Comparison of ENCODE assay signal across 28 cellular contexts in the genomic region with DNA sequence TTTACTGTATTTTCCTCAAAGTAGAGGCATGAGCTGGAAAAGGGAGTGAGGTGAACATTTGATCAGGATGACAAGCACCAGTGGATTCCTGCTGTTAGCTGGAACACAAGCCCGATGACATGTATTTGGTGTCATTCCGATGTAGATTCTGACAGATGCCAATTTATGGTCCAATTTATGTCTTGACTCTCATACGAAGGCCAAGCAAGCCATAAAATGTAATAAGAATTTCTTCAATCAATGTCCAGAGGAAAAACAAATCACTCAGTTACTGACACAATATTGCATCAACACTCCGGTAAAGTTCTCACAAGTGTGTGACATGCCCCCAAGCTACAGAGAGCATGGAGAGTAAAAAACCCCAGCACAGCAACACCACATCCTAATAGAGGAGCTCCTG.
"Had no signal": no experiment of that assay in that cellular context is flagged by ENCODE, and none has a peak within 500 bp of the region (broad histone marks: within the 10 kb centered on the region; RNA-seq: fewer than 3 reads in every experiment).

No MANE protein-coding gene starts in this region.

- ATAC-seq: activated CD8-positive, alpha-beta T cell treated with anti-CD3 and anti-CD28 coated beads for 36 hours; activated naive CD4-positive, alpha-beta T cell treated with anti-CD3 and anti-CD28 coated beads, Interleukin-2, amount 50 U/mL, for 72 hours; body of pancreas; PC-3 had no signal

- H3K9ac ChIP-seq: SK-N-SH had no signal

- H3K4me1 Mint-ChIP-seq: activated CD4-positive, alpha-beta T cell treated with anti-CD3 and anti-CD28 coated beads, Interleukin-2, amount 10 ng/mL, durations not matched to agents 24 days and 14 days had no signal

- H3K4me2 ChIP-seq: SK-N-SH had no signal

- H3K27ac ChIP-seq: adrenal gland, body of pancreas, breast epithelium, Peyer's patch, SJSA1 had no signal

- H3K4me3 Mint-ChIP-seq: activated CD4-positive, alpha-beta T cell treated with anti-CD3 and anti-CD28 coated beads, Interleukin-2, amount 10 ng/mL, durations not matched to agents 24 days and 14 days; activated CD8-positive, alpha-beta T cell treated with anti-CD3 and anti-CD28 coated beads for 36 hours; activated naive CD4-positive, alpha-beta T cell treated with anti-CD3 and anti-CD28 coated beads for 36 hours; T-helper 1 cell treated with Interleukin-12 subunit alpha and Interleukin-12 subunit beta and Interleukin-4 antibody, amounts not matched to agents 30 μg/mL and 1 μg/mL, for 36 hours; T-helper 2 cell treated with Interferon-gamma antibody and Interleukin-4, amounts not matched to agents 5 μg/mL and 100 μg/mL, for 36 hours had no signal

- H3K27ac Mint-ChIP-seq: activated CD4-positive, alpha-beta T cell treated with anti-CD3 and anti-CD28 coated beads, Interleukin-2, amount 10 ng/mL, durations not matched to agents 24 days and 14 days; activated CD8-positive, alpha-beta T cell treated with anti-CD3 and anti-CD28 coated beads for 36 hours; activated naive CD4-positive, alpha-beta T cell treated with anti-CD3 and anti-CD28 coated beads for 36 hours; activated naive CD4-positive, alpha-beta T cell treated with anti-CD3 and anti-CD28 coated beads, Interleukin-2, amount 50 U/mL, for 72 hours; activated T-helper 2 cell treated with anti-CD3 and anti-CD28 coated beads, Interferon-gamma antibody, Interleukin-2, Interleukin-4, amounts not matched to agents 10 μg/mL and 5 μg/mL and 100 μg/mL, durations not matched to agents 14 hours and 24 hours and 36 hours; T-helper 1 cell treated with Interleukin-12 subunit alpha and Interleukin-12 subunit beta and Interleukin-4 antibody, amounts not matched to agents 30 μg/mL and 1 μg/mL, for 36 hours; T-helper 2 cell treated with Interferon-gamma antibody and Interleukin-4, amounts not matched to agents 5 μg/mL and 100 μg/mL, for 36 hours had no signal

- H3K9me3 Mint-ChIP-seq: activated CD4-positive, alpha-beta T cell treated with anti-CD3 and anti-CD28 coated beads, Interleukin-2, amount 10 ng/mL, durations not matched to agents 24 days and 14 days; activated T-helper 2 cell treated with anti-CD3 and anti-CD28 coated beads, Interferon-gamma antibody, Interleukin-2, Interleukin-4, amounts not matched to agents 10 μg/mL and 5 μg/mL and 100 μg/mL, durations not matched to agents 14 hours and 24 hours and 36 hours; T-helper 2 cell treated with Interferon-gamma antibody and Interleukin-4, amounts not matched to agents 5 μg/mL and 100 μg/mL, for 36 hours had no signal

- DNase-seq: activated CD4-positive, alpha-beta T cell treated with anti-CD3 and anti-CD28 coated beads, Interleukin-2, amount 10 ng/mL, durations not matched to agents 24 days and 14 days; activated CD4-positive, alpha-beta T cell treated with anti-CD3 and anti-CD28 coated beads, Interleukin-2, amount 50 U/mL, for 4 hours; activated CD8-positive, alpha-beta T cell treated with anti-CD3 and anti-CD28 coated beads for 36 hours; activated gamma-delta T cell; activated naive CD4-positive, alpha-beta T cell treated with anti-CD3 and anti-CD28 coated beads for 36 hours; activated T-cell treated with anti-CD3 and anti-CD28 coated beads, Interleukin-2, amount 50 U/mL, for 1 hour; adrenal gland; body of pancreas; Karpas-422; MG63; NCI-H1048; NCI-H1105 treated with DMSO at 0.1 percent for 48 hours; NCI-H1436; NCI-H1694 treated with DMSO at 0.1 percent for 48 hours; NCI-H2029; NCI-H345; NCI-H524 treated with DMSO at 0.1 percent for 48 hours; PC-3; Peyer's patch; RPMI8226; SHP77 treated with DMSO at 0.1 percent for 48 hours; SK-N-SH had no signal

- H3K36me3 Mint-ChIP-seq: activated naive CD4-positive, alpha-beta T cell treated with anti-CD3 and anti-CD28 coated beads, Interleukin-2, amount 50 U/mL, for 72 hours had no signal

- H3K9me3 ChIP-seq: adrenal gland, body of pancreas, Peyer's patch, SK-N-SH had no signal

- H3K27me3 Mint-ChIP-seq: activated CD4-positive, alpha-beta T cell treated with anti-CD3 and anti-CD28 coated beads, Interleukin-2, amount 10 ng/mL, durations not matched to agents 24 days and 14 days had no signal

- H3K36me3 ChIP-seq: adrenal gland, breast epithelium, MG63, Peyer's patch, SJSA1 had no signal

- H3K4me1 ChIP-seq: adrenal gland, body of pancreas, breast epithelium, Peyer's patch, SJSA1 had no signal

- H3K27me3 ChIP-seq: adrenal gland, body of pancreas, breast epithelium, MG63, Peyer's patch, SJSA1 had no signal

- H3K4me3 ChIP-seq: adrenal gland, body of pancreas, breast epithelium, MG63, Peyer's patch, SJSA1 had no signal
